In the genomic region with DNA sequence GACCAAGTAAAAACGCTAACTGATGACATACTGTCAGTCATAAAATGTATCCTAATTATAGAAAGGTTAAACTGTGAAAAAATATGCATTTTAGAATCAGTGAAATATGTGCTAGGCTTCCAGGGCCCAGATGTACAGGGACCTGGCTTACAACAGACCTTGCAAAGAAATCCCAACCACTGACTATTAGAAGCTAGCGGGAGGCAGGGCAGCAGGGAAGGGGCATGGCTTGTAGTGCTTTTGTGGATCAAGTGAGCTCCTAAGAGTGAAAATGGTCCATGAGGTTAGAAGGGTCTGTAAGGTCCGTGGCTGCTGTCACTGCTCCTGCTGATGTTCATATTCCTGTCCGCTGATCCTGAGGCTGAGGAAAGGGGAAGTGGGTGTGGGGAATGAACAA, we compare ENCODE assay signal across 9 cellular contexts. TPM values are rescaled to one million over a fixed set of nuclear protein-coding genes. Genes with fewer than 3 reads are reported as not detected.
DNase-seq lines count a peak whose midpoint lies in the region; FAIRE-seq and TF ChIP-seq lines count a peak whose summit lies in the region.
"Not testable (repeated sequence)": the region's sequence is repeated elsewhere in the genome, so short reads cannot be mapped to it uniquely, and the experiment has no call there.
"Had no signal": no experiment of that assay in that cellular context is flagged by ENCODE, and none has a peak within 500 bp of the region (broad histone marks: within the 10 kb centered on the region; RNA-seq: fewer than 3 reads in every experiment).

No MANE protein-coding gene starts in this region.

- dilution Hi-C loops in endothelial cell of umbilical vein (cut with MboI; ENCODE audit: extremely low pct_ligation_motif_present, low sequenced_read_pairs), result not testable (repeated sequence)

- not testable (repeated sequence) for H3K36me3 ChIP-seq in endothelial cell of umbilical vein (ENCODE audit: control insufficient read depth in 2 of 2, extremely low read depth in 1 of 2, insufficient read depth in 2 of 2, low read length in 2 of 2); spleen

- not testable (repeated sequence) for H3K4me2 ChIP-seq in endothelial cell of umbilical vein (ENCODE audit: insufficient read depth, low read length)

- H3K9ac ChIP-seq in endothelial cell of umbilical vein (replicated peaks; ENCODE audit: extremely low read depth, insufficient read depth, low read length), result not testable (repeated sequence)

- POLR2A ChIA-PET in endothelial cell of umbilical vein (lab: Charles Lee), result not testable (repeated sequence)

- H3K27ac ChIP-seq in endothelial cell of umbilical vein (ENCODE audit: insufficient read depth, low read depth, low read length), result peak overlapping the region; percentile 70
- peak overlapping the region in 7 of 8 donors; percentile 47 to 83 (median 60) for H3K27ac ChIP-seq in spleen

- H3K9me1 ChIP-seq in endothelial cell of umbilical vein (replicated peaks; ENCODE audit: control insufficient read depth, extremely low read depth, insufficient read depth, low read length), result not testable (repeated sequence)

- H3K27me3 Mint-ChIP-seq in HFFc6 (ENCODE audit: insufficient read depth); neural crest cell (ENCODE audit: low read depth): not testable (repeated sequence)

- not testable (repeated sequence) for TF ChIP-seq POLR2A in endothelial cell of umbilical vein (IDR thresholded peaks at IDR 0.05; ENCODE audit: low read depth, low read length); spleen (IDR thresholded peaks at IDR 0.05)

- H3K27me3 ChIP-seq in endothelial cell of umbilical vein (ENCODE audit: control insufficient read depth in 2 of 2, insufficient read depth in 2 of 2, low read length in 2 of 2), result not testable (repeated sequence)
- peaks cover 0 to 10% (median 0%) of the 10 kb centered on the region in 7 donors for H3K27me3 ChIP-seq in spleen (replicated peaks in 1 of 7)

- peaks cover 27% of the 10 kb centered on the region for H3K4me1 Mint-ChIP-seq in HFFc6 (ENCODE audit: low read depth)
- peaks cover 20% of the 10 kb centered on the region for H3K4me1 Mint-ChIP-seq in neural crest cell

- not testable (repeated sequence) for FAIRE-seq in endothelial cell of umbilical vein (lab: Jason Lieb, UNC)

- DNase-seq in DMS153 treated with DMSO at 0.1 percent for 48 hours (lab: John Stamatoyannopoulos, UW; ENCODE audit: unreplicated experiment), result peak; percentile 22
- DNase-seq in HFFc6; neural crest cell (ENCODE audit: low read depth, low spot score); spleen: not testable (repeated sequence)
- peak; percentile 31 for DNase-seq in NCI-H2227 (lab: John Stamatoyannopoulos, UW; ENCODE audit: unreplicated experiment)
- DNase-seq in amniotic epithelial cell (ENCODE audit: low read depth), result peak; percentile 20
- peak; percentile 32 for DNase-seq in endothelial cell of umbilical vein (ENCODE audit: low read depth, low spot score)
- DNase-seq in iris pigment epithelial cell (ENCODE audit: low read depth), result peak; percentile 6

- TSS peak; percentile 43 for BruUV-seq in endothelial cell of umbilical vein (replicated peaks; lab: Mats Ljungman, UMichigan)

- not testable (repeated sequence) for H2AFZ ChIP-seq in endothelial cell of umbilical vein (ENCODE audit: low read depth, low read length)

- H3K4me1 ChIP-seq in endothelial cell of umbilical vein (ENCODE audit: control insufficient read depth, extremely low read depth, insufficient read depth, low read length), result peaks cover 17% of the 10 kb centered on the region
- peaks cover 0 to 20% (median 6%) of the 10 kb centered on the region in 6 donors for H3K4me1 ChIP-seq in spleen

- H3K4me3 ChIP-seq in endothelial cell of umbilical vein (replicated peaks in 1 of 3; ENCODE audit: insufficient read depth in 1 of 3, low read depth in 1 of 3, low read length in 3 of 3), result not testable (repeated sequence)
- peak overlapping the region in 1 of 8 donors; percentile 30 for H3K4me3 ChIP-seq in spleen

- H3K9me3 ChIP-seq in endothelial cell of umbilical vein (replicated peaks; ENCODE audit: control insufficient read depth, insufficient read depth, low read length); spleen: not testable (repeated sequence)

- 37 to 68% (median 63%) methylated on average over 2 to 4 of the region's 4 CpGs for WGBS in spleen, 5 donors

- H3K4me3 Mint-ChIP-seq in HFFc6, result peak overlapping the region; percentile 82
- H3K4me3 Mint-ChIP-seq in neural crest cell, result not testable (repeated sequence)

- CTCF ChIA-PET in endothelial cell of umbilical vein (lab: Charles Lee), result interaction anchor here (0.6 kb wide), 1 partner anchor 25 kb away, joined by 3 read pairs; no protein-coding TSS in a partner anchor

- H3K79me2 ChIP-seq in endothelial cell of umbilical vein (ENCODE audit: control insufficient read depth, insufficient read depth, low read length), result not testable (repeated sequence)

- not testable (repeated sequence) for H4K20me1 ChIP-seq in endothelial cell of umbilical vein (replicated peaks; ENCODE audit: control insufficient read depth, extremely low read depth, insufficient read depth, low read length)

- not testable (repeated sequence) for H3K9me3 Mint-ChIP-seq in HFFc6, neural crest cell

- TF ChIP-seq CTCF in HFFc6 (IDR thresholded peaks at IDR 0.05); endothelial cell of umbilical vein (IDR thresholded peaks at IDR 0.05; ENCODE audit: extremely low read depth in 1 of 2, insufficient read depth in 1 of 2, low read depth in 1 of 2, low read length in 2 of 2); neural crest cell (conservative IDR thresholded peaks at IDR 0.05); spleen (IDR thresholded peaks at IDR 0.05 in 8 of 11, conservative IDR thresholded peaks at IDR 0.05 in 3 of 11): not testable (repeated sequence)

- peaks cover 24% of the 10 kb centered on the region for H3K36me3 Mint-ChIP-seq in HFFc6 (ENCODE audit: low read depth)
- not testable (repeated sequence) for H3K36me3 Mint-ChIP-seq in neural crest cell (ENCODE audit: low read depth)

- intact Hi-C loops in endothelial cell of umbilical vein (cut with micrococcal nuclease), result loop anchor here (2.0 to 5.0 kb wide), 2 partner anchors 41 kb away; partner anchors contain the start of gene FKBP9
- intact Hi-C loops in spleen (cut with DNase I; ENCODE audit: low total_unique reads), result not testable (repeated sequence)

- H3K27ac Mint-ChIP-seq in HFFc6, result peak overlapping the region; percentile 99
- H3K27ac Mint-ChIP-seq in neural crest cell (ENCODE audit: unreplicated experiment), result peak overlapping the region; percentile 80

RNA-seq across cellular contexts. Expression of gene FKBP9, which starts 40.7 kb away (rescaled TPM):
- 100 to 1,000 TPM; 196 to 241 (median 214) TPM for total RNA-seq in HFFc6 (2021; fragmentation: NEBNext Ultra II Directional; extraction: Animal tissue kit (Norgen Biotek cat#: 25700))
- total RNA-seq in endothelial cell of umbilical vein (112 and 124 TPM in 2 replicates), neural crest cell (78.0 and 85.6 TPM in 2 replicates), spleen (10 to 100 TPM; 46.5 to 83.1 (median 59.6) TPM)
- polyA plus RNA-seq in endothelial cell of umbilical vein (88.7 and 100 TPM in 2 replicates), spleen (10 to 100 TPM in 1 of 3 donors, 1 to 10 TPM in 2; 3.7 to 12.5 (median 5.0) TPM)
- 75.8 and 83.5 TPM in 2 replicates for polyA plus RNA-seq in endothelial cell of umbilical vein (2011; cell fraction: cytosol; rRNA removed)
- 52.2 and 62.7 TPM in 2 replicates for polyA plus RNA-seq in endothelial cell of umbilical vein (2011; cell fraction: nucleus; rRNA removed)
- polyA plus RNA-seq in endothelial cell of umbilical vein (2012), result 110 and 119 TPM in 2 replicates
- polyA minus RNA-seq in endothelial cell of umbilical vein, result 168 and 189 TPM in 2 replicates
- 37.7 TPM for polyA minus RNA-seq in endothelial cell of umbilical vein (2011; cell fraction: cytosol; rRNA and poly(A)+ RNA removed)
- polyA minus RNA-seq in endothelial cell of umbilical vein (2011; cell fraction: nucleus; rRNA and poly(A)+ RNA removed), result 36.8 and 49.7 TPM in 2 replicates
- total RNA-seq: CD4-positive, CD25-positive, alpha-beta regulatory T cell had no signal
